In genomic region chr4:111450867-111451266, GRCh38 we compare ENCODE assay signal across 16 cellular contexts.
"Had no signal": no experiment of that assay in that cellular context is flagged by ENCODE, and none has a peak within 500 bp of the region (broad histone marks: within the 10 kb centered on the region; RNA-seq: fewer than 3 reads in every experiment).

No MANE protein-coding gene starts in this region.

- H3K4me1 Mint-ChIP-seq: activated naive CD8-positive, alpha-beta T cell treated with anti-CD3 and anti-CD28 coated beads, Interleukin-2, amount 10 ng/mL, durations not matched to agents 7 days and 5 days; naive thymus-derived CD8-positive, alpha-beta T cell; stimulated activated memory B cell treated with anti-CD40 and anti-IgM and Interleukin-4, amounts not matched to agents 10 μg/mL and 1 μg/mL and 100 μg/mL, for 72 hours had no signal

- H3K27ac ChIP-seq: gastrocnemius medialis, neutrophil, WERI-Rb-1 had no signal

- H3K4me3 ChIP-seq: gastrocnemius medialis, lung had no signal

- DNase-seq: activated CD4-positive, alpha-beta T cell treated with anti-CD3 and anti-CD28 coated beads for 4 hours; activated CD8-positive, alpha-beta memory T cell treated with anti-CD3 and anti-CD28 coated beads, Interleukin-2, amount 50 U/mL, for 48 hours; activated CD8-positive, alpha-beta T cell treated with anti-CD3 and anti-CD28 coated beads, Interleukin-2, amount 10 ng/mL, durations not matched to agents 7 days and 5 days; activated naive CD8-positive, alpha-beta T cell treated with anti-CD3 and anti-CD28 coated beads, Interleukin-2, amount 10 ng/mL, durations not matched to agents 7 days and 5 days; aorta; gastrocnemius medialis; left cardiac atrium; naive thymus-derived CD8-positive, alpha-beta T cell; right cardiac atrium; stimulated activated CD4-positive, alpha-beta T cell treated with anti-CD3 and anti-CD28 coated beads, Interleukin-1b, Interleukin-23, amount 100 ng/mL, for 48 hours; substantia nigra; trophoblast cell; WERI-Rb-1 had no signal

- ATAC-seq: activated CD8-positive, alpha-beta T cell treated with anti-CD3 and anti-CD28 coated beads, Interleukin-2, amount 10 ng/mL, durations not matched to agents 7 days and 5 days; gastrocnemius medialis; left cardiac atrium; naive thymus-derived CD8-positive, alpha-beta T cell; right cardiac atrium; stimulated activated memory B cell treated with anti-CD40 and anti-IgM and Interleukin-4, amounts not matched to agents 10 μg/mL and 1 μg/mL and 100 μg/mL, for 72 hours had no signal

- H3K36me3 Mint-ChIP-seq: activated naive CD8-positive, alpha-beta T cell treated with anti-CD3 and anti-CD28 coated beads, Interleukin-2, amount 10 ng/mL, durations not matched to agents 7 days and 5 days; naive thymus-derived CD8-positive, alpha-beta T cell; stimulated activated memory B cell treated with anti-CD40 and anti-IgM and Interleukin-4, amounts not matched to agents 10 μg/mL and 1 μg/mL and 100 μg/mL, for 72 hours had no signal

- H3K27me3 ChIP-seq: gastrocnemius medialis, neutrophil had no signal

- H3K27me3 Mint-ChIP-seq: activated naive CD8-positive, alpha-beta T cell treated with anti-CD3 and anti-CD28 coated beads, Interleukin-2, amount 10 ng/mL, durations not matched to agents 7 days and 5 days; naive thymus-derived CD8-positive, alpha-beta T cell; stimulated activated memory B cell treated with anti-CD40 and anti-IgM and Interleukin-4, amounts not matched to agents 10 μg/mL and 1 μg/mL and 100 μg/mL, for 72 hours had no signal

- H3K4me1 ChIP-seq: gastrocnemius medialis had no signal

- H3K4me3 Mint-ChIP-seq: activated CD8-positive, alpha-beta T cell treated with anti-CD3 and anti-CD28 coated beads, Interleukin-2, amount 10 ng/mL, durations not matched to agents 7 days and 5 days; activated naive CD8-positive, alpha-beta T cell treated with anti-CD3 and anti-CD28 coated beads, Interleukin-2, amount 10 ng/mL, durations not matched to agents 7 days and 5 days; naive thymus-derived CD8-positive, alpha-beta T cell; stimulated activated memory B cell treated with anti-CD40 and anti-IgM and Interleukin-4, amounts not matched to agents 10 μg/mL and 1 μg/mL and 100 μg/mL, for 72 hours had no signal

- H3K36me3 ChIP-seq: gastrocnemius medialis, neutrophil, WERI-Rb-1 had no signal

- H3K9me3 ChIP-seq: gastrocnemius medialis, neutrophil had no signal

- H3K27ac Mint-ChIP-seq: activated CD8-positive, alpha-beta T cell treated with anti-CD3 and anti-CD28 coated beads, Interleukin-2, amount 10 ng/mL, durations not matched to agents 7 days and 5 days; activated naive CD8-positive, alpha-beta T cell treated with anti-CD3 and anti-CD28 coated beads, Interleukin-2, amount 10 ng/mL, durations not matched to agents 7 days and 5 days; naive thymus-derived CD8-positive, alpha-beta T cell; stimulated activated memory B cell treated with anti-CD40 and anti-IgM and Interleukin-4, amounts not matched to agents 10 μg/mL and 1 μg/mL and 100 μg/mL, for 72 hours had no signal

- H3K9me3 Mint-ChIP-seq: activated naive CD8-positive, alpha-beta T cell treated with anti-CD3 and anti-CD28 coated beads, Interleukin-2, amount 10 ng/mL, durations not matched to agents 7 days and 5 days; stimulated activated memory B cell treated with anti-CD40 and anti-IgM and Interleukin-4, amounts not matched to agents 10 μg/mL and 1 μg/mL and 100 μg/mL, for 72 hours had no signal
